Comparison of ENCODE assay signal across 19 cellular contexts in the genomic region with DNA sequence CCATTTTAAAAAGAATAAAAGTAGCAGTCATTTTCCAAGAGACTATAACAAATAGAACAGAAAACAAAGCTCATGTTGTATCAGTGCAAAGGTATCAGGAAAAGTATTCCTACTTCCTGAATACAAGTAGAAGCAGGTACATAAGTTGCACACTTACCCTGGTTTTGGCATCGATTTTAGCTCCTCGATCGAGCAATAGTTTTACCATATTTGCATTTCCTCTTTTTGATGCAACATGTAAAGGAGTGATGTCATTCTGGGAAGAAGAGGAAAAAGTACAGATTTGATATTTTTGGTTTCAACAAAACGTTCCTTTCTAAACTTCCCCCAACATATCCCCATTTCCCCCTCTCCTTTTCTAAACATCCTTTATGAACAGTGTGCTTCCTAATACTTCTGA.
A peak's percentile ranks its signal among the peaks of the same experiment; 100 is the strongest.
DNase-seq lines count a peak whose midpoint lies in the region; ATAC-seq, FAIRE-seq and TF ChIP-seq lines count a peak whose summit lies in the region.
"Had no signal": no experiment of that assay in that cellular context is flagged by ENCODE, and none has a peak within 500 bp of the region (broad histone marks: within the 10 kb centered on the region; RNA-seq: fewer than 3 reads in every experiment).

No MANE protein-coding gene starts in this region.

- H3K4me2 ChIP-seq in HepG2 (ENCODE audit: low read depth, low read length): no peak overlapping the region
- H3K4me2 ChIP-seq in OCI-LY3 (ENCODE audit: low read length): peak overlapping the region; percentile 47

- H3K4me3 Mint-ChIP-seq in activated T-cell treated with anti-CD3 and anti-CD28 coated beads, Interleukin-2, amount 50 U/mL, for 4 hours: no peak overlapping the region
- H3K4me3 Mint-ChIP-seq: CD8-positive, alpha-beta T cell had no signal

- H3K4me1 Mint-ChIP-seq in activated T-cell treated with anti-CD3 and anti-CD28 coated beads, Interleukin-2, amount 50 U/mL, for 4 hours (ENCODE audit: low read depth): peaks cover 31% of the 10 kb centered on the region

- TF ChIP-seq EP300 in HepG2 (IDR thresholded peaks at IDR 0.05; ENCODE audit: low read depth in 2 of 2, low read length in 2 of 2): no peak
- no peak for TF ChIP-seq EP300 in HepG2 (CRISPR knock-in tag; IDR thresholded peaks at IDR 0.05; ENCODE audit: borderline replicate concordance)

- FAIRE-seq in HepG2 (lab: Jason Lieb, UNC): no peak
- no peak for FAIRE-seq in bronchial epithelial cell (lab: Jason Lieb, UNC)
- FAIRE-seq: A204.1, GM12892, GM18507, HTR-8/SVneo had no signal

- TF ChIP-seq CTCF in HepG2 (CRISPR knock-in tag; IDR thresholded peaks at IDR 0.05) (no peak), right lobe of liver (IDR thresholded peaks at IDR 0.05) (no peak), OCI-LY3 (IDR thresholded peaks at IDR 0.05; ENCODE audit: low read depth, low read length) (no peak), bronchial epithelial cell (IDR thresholded peaks at IDR 0.05; ENCODE audit: insufficient read depth, low read length, severe bottlenecking) (no peak)

- CTCF ChIA-PET in HepG2 (lab: Yijun Ruan, JAX; ENCODE audit: low intra/inter-chr PET ratio, low total read pairs): no interaction called here

- H4K20me1 ChIP-seq in HepG2 (ENCODE audit: insufficient read depth, low read length) (no peaks in the 10 kb centered on the region), OCI-LY3 (ENCODE audit: insufficient read depth, low read length) (no peaks in the 10 kb centered on the region)

- H3K27ac ChIP-seq in HepG2 (ENCODE audit: extremely low read length, insufficient read depth, low read length): no peak overlapping the region
- no peak overlapping the region for H3K27ac ChIP-seq in right lobe of liver
- no peak overlapping the region for H3K27ac ChIP-seq in OCI-LY3 (ENCODE audit: low read length)
- H3K27ac ChIP-seq: SK-N-MC had no signal

- POLR2A ChIA-PET in HepG2 (lab: Yijun Ruan, JAX): no interaction called here

- H3K9me3 ChIP-seq in HepG2 (ENCODE audit: low read length) (no peaks in the 10 kb centered on the region), right lobe of liver (no peaks in the 10 kb centered on the region), OCI-LY3 (ENCODE audit: insufficient read depth, low read length) (no peaks in the 10 kb centered on the region; the same call in 1 of the 2 replicates)
- H3K9me3 ChIP-seq: HAP-1 had no signal

- no peak for ATAC-seq in HepG2
- ATAC-seq in right lobe of liver: no peak
- ATAC-seq in activated T-cell treated with anti-CD3 and anti-CD28 coated beads, Interleukin-2, amount 50 U/mL, for 4 hours: no peak
- no peak for ATAC-seq in GM21786 (IDR thresholded peaks at IDR 0.05; ENCODE audit: unreplicated experiment)
- ATAC-seq: CD8-positive, alpha-beta T cell had no signal

- peaks cover 18% of the 10 kb centered on the region for H3K36me3 Mint-ChIP-seq in activated T-cell treated with anti-CD3 and anti-CD28 coated beads, Interleukin-2, amount 50 U/mL, for 4 hours (ENCODE audit: insufficient read depth)
- H3K36me3 Mint-ChIP-seq: CD8-positive, alpha-beta T cell had no signal

- 2% methylated on average over 4 of the region's 4 CpGs for WGBS in HepG2 (ENCODE audit: low lambda C conversion rate)
- 48% methylated on average over 4 of the region's 4 CpGs for WGBS in right lobe of liver (ENCODE audit: insufficient coverage, low coverage, low lambda C conversion rate, missing lambda C conversion rate)

- no peak for TF ChIP-seq RAD21 in HepG2 (CRISPR knock-in tag; IDR thresholded peaks at IDR 0.05)

- no peaks in the 10 kb centered on the region for H3K9me3 Mint-ChIP-seq in activated T-cell treated with anti-CD3 and anti-CD28 coated beads, Interleukin-2, amount 50 U/mL, for 4 hours
- H3K9me3 Mint-ChIP-seq: CD8-positive, alpha-beta T cell had no signal

- H3K79me2 ChIP-seq in HepG2 (ENCODE audit: insufficient read depth, low read length) (no peaks in the 10 kb centered on the region), OCI-LY3 (ENCODE audit: low read length) (no peaks in the 10 kb centered on the region)

- DNase-seq in HepG2 (ENCODE audit: low spot score): no peak
- DNase-seq in right lobe of liver: no peak
- DNase-seq in bronchial epithelial cell (ENCODE audit: low read depth): peak; percentile 78
- DNase-seq in activated T-cell treated with anti-CD3 and anti-CD28 coated beads, Interleukin-2, amount 50 U/mL, for 4 hours: no peak
- no peak for DNase-seq in GOT3 (lab: John Stamatoyannopoulos, UW)
- no peak for DNase-seq in OCI-M2 (lab: John Stamatoyannopoulos, UW; ENCODE audit: unreplicated experiment)
- DNase-seq: CD8-positive, alpha-beta T cell; NCI-H1417 treated with DMSO at 0.1 percent for 48 hours; NCI-H187 treated with DMSO at 0.1 percent for 48 hours; NCI-H524 treated with DMSO at 0.1 percent for 48 hours; SHP77 had no signal

- no peak overlapping the region for H3K9ac ChIP-seq in HepG2 (ENCODE audit: insufficient read depth, low read depth, low read length)
- H3K9ac ChIP-seq in OCI-LY3 (ENCODE audit: low read length): no peak overlapping the region

- no peaks in the 10 kb centered on the region for H3K4me1 ChIP-seq in HepG2 (ENCODE audit: insufficient read depth, low read length)
- no peaks in the 10 kb centered on the region for H3K4me1 ChIP-seq in right lobe of liver
- H3K4me1 ChIP-seq in OCI-LY3 (ENCODE audit: low read length): peaks cover 60% of the 10 kb centered on the region
- H3K4me1 ChIP-seq: HAP-1 had no signal

- no peaks in the 10 kb centered on the region for H3K27me3 ChIP-seq in HepG2 (ENCODE audit: control insufficient read depth in 1 of 2, insufficient read depth in 2 of 2, low read length in 2 of 2)
- H3K27me3 ChIP-seq in right lobe of liver: no peaks in the 10 kb centered on the region
- no peaks in the 10 kb centered on the region for H3K27me3 ChIP-seq in OCI-LY3 (ENCODE audit: low read depth, low read length)
- H3K27me3 ChIP-seq in bronchial epithelial cell (ENCODE audit: control insufficient read depth, insufficient read depth, low read length): no peaks in the 10 kb centered on the region

- no peak for TF ChIP-seq POLR2A in HepG2 (IDR thresholded peaks at IDR 0.05; ENCODE audit: insufficient read depth in 1 of 2, low read depth in 2 of 2, low read length in 2 of 2)
- no peak for TF ChIP-seq POLR2A in right lobe of liver (IDR thresholded peaks at IDR 0.05)

- intact Hi-C loops in HepG2 (cut with micrococcal nuclease; ENCODE audit: unreplicated experiment) (no loop called here), right lobe of liver (cut with DNase I) (no loop called here)

- no TSS peak for BruUV-seq in HepG2 (replicated peaks; lab: Mats Ljungman, UMichigan)

- no peak overlapping the region for H3K4me3 ChIP-seq in HepG2 (replicated peaks in 1 of 3; ENCODE audit: insufficient read depth in 1 of 3, low read depth in 2 of 3, low read length in 3 of 3)
- no peak overlapping the region for H3K4me3 ChIP-seq in right lobe of liver
- H3K4me3 ChIP-seq in OCI-LY3 (ENCODE audit: low read length): peak overlapping the region; percentile 24
- no peak overlapping the region for H3K4me3 ChIP-seq in bronchial epithelial cell (ENCODE audit: low read depth, low read length)
- H3K4me3 ChIP-seq: HAP-1, SK-N-MC had no signal

- in situ Hi-C loops in HepG2 (cut with HindIII; ENCODE audit: extremely low pct_ligation_motif_present, low pct_unique_long_range_greater_than_20kb): no loop called here

- H3K36me3 ChIP-seq in HepG2 (replicated peaks in 1 of 2; ENCODE audit: control insufficient read depth in 1 of 2, insufficient read depth in 2 of 2, low read length in 2 of 2) (no peaks in the 10 kb centered on the region), right lobe of liver (no peaks in the 10 kb centered on the region), OCI-LY3 (replicated peaks; ENCODE audit: low read depth, low read length) (no peaks in the 10 kb centered on the region), bronchial epithelial cell (ENCODE audit: control insufficient read depth, insufficient read depth, low read length) (no peaks in the 10 kb centered on the region)
- H3K36me3 ChIP-seq: HAP-1 had no signal

- no peaks in the 10 kb centered on the region for H3K27me3 Mint-ChIP-seq in activated T-cell treated with anti-CD3 and anti-CD28 coated beads, Interleukin-2, amount 50 U/mL, for 4 hours (ENCODE audit: low read depth)

- no peak overlapping the region for H2AFZ ChIP-seq in HepG2 (ENCODE audit: low read length)
- no peak overlapping the region for H2AFZ ChIP-seq in OCI-LY3 (ENCODE audit: low read depth, low read length)

TF ChIP-seq in HepG2, 621 proteins besides CTCF, POLR2A, EP300 and RAD21:
- TF ChIP-seq ATF7 (IDR thresholded peaks at IDR 0.05) (peak; percentile 24; the same call in 1 of the 2 replicates), ATF7 (CRISPR knock-in tag; IDR thresholded peaks at IDR 0.05) (no peak), ZNF326 (CRISPR knock-in tag; IDR thresholded peaks at IDR 0.05; ENCODE audit: borderline replicate concordance) (no peak), GZF1 (CRISPR knock-in tag; IDR thresholded peaks at IDR 0.05) (no peak), BCL6 (CRISPR knock-in tag; IDR thresholded peaks at IDR 0.05) (no peak), RNF2 (conservative IDR thresholded peaks at IDR 0.05; ENCODE audit: low read depth) (no peak)
